14 cellular contexts compared by ENCODE assay signal in genomic region chr1:239998312-239998649, GRCh38.
A peak's percentile ranks its signal among the peaks of the same experiment; 100 is the strongest.
DNase-seq lines count a peak whose midpoint lies in the region; ATAC-seq and TF ChIP-seq lines count a peak whose summit lies in the region.
"Had no signal": no experiment of that assay in that cellular context is flagged by ENCODE, and none has a peak within 500 bp of the region (broad histone marks: within the 10 kb centered on the region; RNA-seq: fewer than 3 reads in every experiment).

No MANE protein-coding gene starts in this region.

- peak overlapping the region; percentile 35 for H3K4me3 ChIP-seq in astrocyte of the spinal cord (ENCODE audit: low read depth, low read length)
- H3K4me3 ChIP-seq in mesendoderm (ENCODE audit: low read length): no peak overlapping the region
- peak overlapping the region in 3 of 4 donors; percentile 5 to 42 (median 31) for H3K4me3 ChIP-seq in transverse colon
- H3K4me3 ChIP-seq: mucosa of descending colon had no signal

- no peak overlapping the region for H4K5ac ChIP-seq in mesendoderm (ENCODE audit: low read length)

- H3K4me1 ChIP-seq in mesendoderm (ENCODE audit: control insufficient read depth, low read depth, low read length) (no peaks in the 10 kb centered on the region), transverse colon (peaks cover 0 to 11% (median 6%) of the 10 kb centered on the region in 4 donors)

- H3K9ac ChIP-seq in mesendoderm (ENCODE audit: low read length): no peak overlapping the region

- TF ChIP-seq EP300 in transverse colon (IDR thresholded peaks at IDR 0.05; ENCODE audit: low read depth): no peak

- H3K27me3 ChIP-seq in mesendoderm (ENCODE audit: insufficient read depth, low read length, poor library complexity) (no peaks in the 10 kb centered on the region), transverse colon (peaks cover 84% of the 10 kb centered on the region)

- no peak for TF ChIP-seq POLR2A in transverse colon (IDR thresholded peaks at IDR 0.05)

- intact Hi-C loops in transverse colon (cut with DNase I; ENCODE audit: low total_unique reads): no loop called here
- intact Hi-C loops in sciatic nerve (cut with DNase I): no loop called here

- H3K36me3 Mint-ChIP-seq in activated T-cell treated with anti-CD3 and anti-CD28 coated beads, Interleukin-2, amount 50 U/mL, for 72 hours (ENCODE audit: insufficient read depth in 2 of 2): no peaks in the 10 kb centered on the region

- H2BK5ac ChIP-seq in mesendoderm (ENCODE audit: low read length): no peak overlapping the region

- H3K27ac Mint-ChIP-seq in activated T-cell treated with anti-CD3 and anti-CD28 coated beads, Interleukin-2, amount 50 U/mL, for 72 hours: no peak overlapping the region

- H3K23ac ChIP-seq in mesendoderm (ENCODE audit: low read length): no peak overlapping the region

- no peak for TF ChIP-seq CTCF in astrocyte of the spinal cord (IDR thresholded peaks at IDR 0.05; ENCODE audit: low read depth, low read length)
- no peak for TF ChIP-seq CTCF in transverse colon (IDR thresholded peaks at IDR 0.05)

- no peak for DNase-seq in activated T-cell treated with anti-CD3 and anti-CD28 coated beads, Interleukin-2, amount 50 U/mL, for 72 hours
- DNase-seq in activated T-cell treated with anti-CD3 and anti-CD28 coated beads, Interleukin-2, amount 50 U/mL, for 1 hour: no peak
- DNase-seq in astrocyte of the spinal cord (ENCODE audit: low read depth, low spot score) (no peak), mesendoderm (no peak), transverse colon (no peak), MV-4-11 (lab: John Stamatoyannopoulos, UW) (no peak), sciatic nerve (ENCODE audit: low spot score) (no peak)
- DNase-seq: activated CD8-positive, alpha-beta memory T cell treated with anti-CD3 and anti-CD28 coated beads, Interleukin-2, amount 50 U/mL, for 48 hours; cortex of kidney; heart right ventricle; stimulated activated naive CD4-positive, alpha-beta T cell treated with Interleukin-2 at 50 U/mL for 16 hours; T1000 had no signal

- H2BK15ac ChIP-seq in mesendoderm (replicated peaks; ENCODE audit: low read depth): no peak overlapping the region

- no peaks in the 10 kb centered on the region for H3K9me3 Mint-ChIP-seq in activated T-cell treated with anti-CD3 and anti-CD28 coated beads, Interleukin-2, amount 50 U/mL, for 72 hours

- H3K36me3 ChIP-seq in mesendoderm (ENCODE audit: control insufficient read depth, insufficient read depth, low read length) (no peaks in the 10 kb centered on the region), transverse colon (no peaks in the 10 kb centered on the region)
- H3K36me3 ChIP-seq: heart right ventricle had no signal

- H3K9me3 ChIP-seq in transverse colon: no peaks in the 10 kb centered on the region
- H3K9me3 ChIP-seq: heart right ventricle, mucosa of descending colon had no signal

- H3K4me2 ChIP-seq in mesendoderm (ENCODE audit: low read length): peak overlapping the region; percentile 45

- H3K79me2 ChIP-seq in mesendoderm (ENCODE audit: control insufficient read depth, insufficient read depth, low read length): no peaks in the 10 kb centered on the region

- no peak overlapping the region for H2AK5ac ChIP-seq in mesendoderm (ENCODE audit: low read length)

- no CpG with 5 or more reads among the region's 3 CpGs for WGBS in mesendoderm (ENCODE audit: extremely low coverage, insufficient coverage, low lambda C conversion rate)
- 36 to 50% methylated on average over 3 of the region's 3 CpGs for WGBS in transverse colon (ENCODE audit: low coverage in 1 of 2), 2 donors

- no peak for ATAC-seq in activated T-cell treated with anti-CD3 and anti-CD28 coated beads, Interleukin-2, amount 50 U/mL, for 72 hours (replicated peaks in 1 of 2)
- no peak for ATAC-seq in sciatic nerve
- ATAC-seq in HG03135 (IDR thresholded peaks at IDR 0.05; ENCODE audit: unreplicated experiment): no peak

- no peak overlapping the region for H4K8ac ChIP-seq in mesendoderm (ENCODE audit: low read depth, low read length)

- H3K18ac ChIP-seq in mesendoderm (ENCODE audit: low read length): no peak overlapping the region

- H2BK120ac ChIP-seq in mesendoderm (ENCODE audit: low read depth, low read length): no peak overlapping the region

- in situ Hi-C loops in astrocyte of the spinal cord (cut with HindIII; ENCODE audit: low sequenced_read_pairs): no loop called here
- in situ Hi-C loops in transverse colon (cut with MboI; ENCODE audit: low pct_ligation_motif_present in 1 of 4, low pct_unique_long_range_greater_than_20kb in 1 of 4, low sequenced_read_pairs in 3 of 4): no loop called here

- H3K56ac ChIP-seq in mesendoderm (ENCODE audit: low read length): peak overlapping the region; percentile 37

- peaks cover 67% of the 10 kb centered on the region for H3K27me3 Mint-ChIP-seq in activated T-cell treated with anti-CD3 and anti-CD28 coated beads, Interleukin-2, amount 50 U/mL, for 72 hours (ENCODE audit: low read depth)

- no peaks in the 10 kb centered on the region for H3K4me1 Mint-ChIP-seq in activated T-cell treated with anti-CD3 and anti-CD28 coated beads, Interleukin-2, amount 50 U/mL, for 72 hours (ENCODE audit: low read depth)

- H3K27ac ChIP-seq in mesendoderm (ENCODE audit: low read depth, low read length) (no peak overlapping the region), transverse colon (no peak overlapping the region)
- H3K27ac ChIP-seq: heart right ventricle had no signal

- no peaks in the 10 kb centered on the region for H3K79me1 ChIP-seq in mesendoderm (ENCODE audit: low read length)

- H3K4me3 Mint-ChIP-seq in activated T-cell treated with anti-CD3 and anti-CD28 coated beads, Interleukin-2, amount 50 U/mL, for 72 hours: peak overlapping the region; percentile 70

- no peak overlapping the region for H3K4ac ChIP-seq in mesendoderm (ENCODE audit: low read depth, low read length)
